Comparison of ENCODE assay signal across 24 cellular contexts in genomic region chr3:16836505-16837237, GRCh38. TPM values are rescaled to one million over a fixed set of nuclear protein-coding genes. Genes with fewer than 3 reads are reported as not detected.
A peak's percentile ranks its signal among the peaks of the same experiment; 100 is the strongest.
DNase-seq lines count a peak whose midpoint lies in the region; ATAC-seq and TF ChIP-seq lines count a peak whose summit lies in the region.
"Had no signal": no experiment of that assay in that cellular context is flagged by ENCODE, and none has a peak within 500 bp of the region (broad histone marks: within the 10 kb centered on the region; RNA-seq: fewer than 3 reads in every experiment).

No MANE protein-coding gene starts in this region.

- H3K4me3 ChIP-seq in OCI-LY7 (ENCODE audit: low read depth, low read length, poor library complexity, severe bottlenecking), result no peak overlapping the region
- H3K4me3 ChIP-seq in skeletal muscle tissue (ENCODE audit: low read length in 3 of 3), result peak overlapping the region in 1 of 3 donors; percentile 69
- H3K4me3 ChIP-seq: cardiac muscle cell, colonic mucosa, sigmoid colon had no signal

- CTCF ChIA-PET in OCI-LY7 (lab: Charles Lee; ENCODE audit: unreplicated experiment), result interaction anchor here (1.3 kb wide), 1 partner anchor 9 kb away, joined by 3 read pairs; no protein-coding TSS in a partner anchor

- no peaks in the 10 kb centered on the region for H3K9me3 ChIP-seq in OCI-LY7 (ENCODE audit: low read length)
- no peaks in the 10 kb centered on the region for H3K9me3 ChIP-seq in skeletal muscle tissue (ENCODE audit: control insufficient read depth in 3 of 3, low read length in 3 of 3)
- H3K9me3 ChIP-seq: colonic mucosa, sigmoid colon had no signal

- H3K36me3 ChIP-seq in OCI-LY7 (ENCODE audit: insufficient read depth, low read length), result no peaks in the 10 kb centered on the region
- H3K36me3 ChIP-seq in skeletal muscle tissue (ENCODE audit: control insufficient read depth in 3 of 3, insufficient read depth in 3 of 3, low read length in 3 of 3), result no peaks in the 10 kb centered on the region
- H3K36me3 ChIP-seq: cardiac muscle cell, colonic mucosa, sigmoid colon had no signal

- no peak overlapping the region; the same call in 1 of the 2 replicates for H3K4me2 ChIP-seq in OCI-LY7 (ENCODE audit: low read length)

- no peaks in the 10 kb centered on the region for H3K27me3 ChIP-seq in skeletal muscle tissue (ENCODE audit: control insufficient read depth in 3 of 3, insufficient read depth in 3 of 3, low read length in 3 of 3)
- H3K27me3 ChIP-seq: cardiac muscle cell, colonic mucosa, sigmoid colon had no signal

- no peak for TF ChIP-seq CTCF in OCI-LY7 (conservative IDR thresholded peaks at IDR 0.05; ENCODE audit: low read length)

- no peaks in the 10 kb centered on the region for H4K20me1 ChIP-seq in OCI-LY7 (ENCODE audit: insufficient read depth, low read length)

- ATAC-seq in HG03469 (IDR thresholded peaks at IDR 0.05; ENCODE audit: unreplicated experiment), result no peak
- ATAC-seq in GM21515 (IDR thresholded peaks at IDR 0.05; ENCODE audit: unreplicated experiment), result no peak
- ATAC-seq in HG02870 (IDR thresholded peaks at IDR 0.05; ENCODE audit: unreplicated experiment), result no peak
- ATAC-seq: Panc1; stimulated activated naive B cell treated with anti-CD40 and anti-IgM and Interleukin-4, amounts not matched to agents 10 μg/mL and 1 μg/mL and 100 μg/mL, for 72 hours had no signal

- H3K9ac ChIP-seq in skeletal muscle tissue (ENCODE audit: low read depth in 1 of 3, low read length in 3 of 3), result peak overlapping the region in 2 of 3 donors; percentile 84 to 86

- peaks cover 39% of the 10 kb centered on the region for H3K4me1 ChIP-seq in OCI-LY7 (ENCODE audit: insufficient read depth, low read length, poor library complexity, severe bottlenecking)
- H3K4me1 ChIP-seq in skeletal muscle tissue (ENCODE audit: control insufficient read depth in 3 of 3, insufficient read depth in 3 of 3, low read length in 3 of 3), result peaks cover 9 to 15% (median 12%) of the 10 kb centered on the region in 3 donors

- no peaks in the 10 kb centered on the region for H3K79me2 ChIP-seq in OCI-LY7 (ENCODE audit: insufficient read depth, low read depth, low read length)

- H3K27ac ChIP-seq in OCI-LY7 (ENCODE audit: low read depth, low read length, poor library complexity, severe bottlenecking) (no peak overlapping the region), skeletal muscle tissue (ENCODE audit: low read depth, low read length) (peak overlapping the region; percentile 94)
- H3K27ac ChIP-seq: colonic mucosa had no signal

- no peaks in the 10 kb centered on the region for H3K9me2 ChIP-seq in OCI-LY7 (ENCODE audit: insufficient read depth, low read length)

- intact Hi-C loops in OCI-LY7 (cut with micrococcal nuclease; ENCODE audit: unreplicated experiment), result no loop called here

- DNase-seq in HS-27A (ENCODE audit: low read depth) (peak; percentile 39), OCI-LY7 (ENCODE audit: low spot score) (no peak), fibroblast of peridontal ligament (ENCODE audit: extremely low read depth) (peak; percentile 82)
- DNase-seq: activated CD4-positive, alpha-beta T cell treated with anti-CD3 and anti-CD28 coated beads for 48 hours; anterior cingulate cortex; Calu3; colonic mucosa; DND-41; effector CD4-positive, alpha-beta T cell; kidney; NCI-H146; NCI-H226; NCI-H526 treated with DMSO at 0.1 percent for 48 hours; SHP77 treated with DMSO at 0.1 percent for 48 hours; sigmoid colon; stimulated activated CD4-positive, alpha-beta T cell treated with anti-CD3 and anti-CD28 coated beads, Interleukin-15, amount 100 ng/mL, for 24 hours; stimulated activated naive B cell treated with anti-CD40 and anti-IgM and Interleukin-4, amounts not matched to agents 10 μg/mL and 1 μg/mL and 100 μg/mL, for 72 hours had no signal

- no TSS peak for BruUV-seq in OCI-LY7 (replicated peaks; lab: Mats Ljungman, UMichigan)

- POLR2A ChIA-PET in OCI-LY7 (lab: Charles Lee), result interaction anchor here (0.7 to 2.8 kb wide), 4 partner anchors 8 to 542 kb away, joined by 3 to 17 read pairs (median 7); no protein-coding TSS in a partner anchor

- 0 out of 2 replicates have a peak overlapping the region, but pooled peaks have one; percentile 10 for H2AFZ ChIP-seq in OCI-LY7 (ENCODE audit: low read length)

RNA-seq across cellular contexts. Expression of gene PLCL2, which starts 48.1 kb away (rescaled TPM):
- total RNA-seq in OCI-LY7 (2014; rRNA removed; shearing (Covaris generic)), result 41.6 and 42.8 TPM in 2 replicates
- total RNA-seq in OCI-LY7 (2022) (34.1 and 41.1 TPM in 2 replicates), skeletal muscle tissue (83.5 TPM)
- total RNA-seq: LHCN-M2 had no signal
